Comparison of ENCODE assay signal across 22 cellular contexts in the genomic region with DNA sequence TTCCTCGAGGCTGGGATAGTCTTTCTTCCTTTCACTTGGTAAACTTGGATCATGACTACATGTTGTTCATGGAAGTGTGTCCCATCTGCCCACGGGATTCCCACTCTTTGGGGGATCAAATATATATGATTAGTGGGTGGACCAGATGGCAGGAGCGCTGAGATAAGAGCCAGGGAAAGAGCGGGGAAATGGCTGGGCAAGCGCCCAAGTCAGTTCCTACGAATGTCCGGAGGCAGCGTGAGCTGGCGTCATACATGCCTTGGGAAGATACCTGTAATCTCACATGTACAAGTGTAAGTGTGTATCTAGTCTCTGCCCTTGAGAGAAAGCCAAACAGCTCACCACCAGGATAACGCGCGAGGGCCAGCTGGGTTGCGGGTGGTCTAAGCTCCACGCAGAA.
"Had no signal": no experiment of that assay in that cellular context is flagged by ENCODE, and none has a peak within 500 bp of the region (broad histone marks: within the 10 kb centered on the region; RNA-seq: fewer than 3 reads in every experiment).

No MANE protein-coding gene starts in this region.

- H3K4me1 ChIP-seq: esophagus muscularis mucosa, left lung, parathyroid adenoma, right lobe of liver, transverse colon, vagina had no signal

- ATAC-seq: left cardiac atrium; left lung; naive thymus-derived CD4-positive, alpha-beta T cell; right lobe of liver; stimulated activated naive B cell treated with anti-CD40 and anti-IgM and Interleukin-4, amounts not matched to agents 10 μg/mL and 1 μg/mL and 100 μg/mL, for 72 hours had no signal

- H3K9ac ChIP-seq: neural progenitor cell, parathyroid adenoma had no signal

- H3K27me3 ChIP-seq: vagina had no signal

- H3K36me3 ChIP-seq: esophagus muscularis mucosa, left lung, neural progenitor cell, right lobe of liver, suprapubic skin, transverse colon, vagina had no signal

- H3K4me3 ChIP-seq: esophagus muscularis mucosa, left lung, neural progenitor cell, right lobe of liver, suprapubic skin, transverse colon, vagina had no signal

- H3K27ac ChIP-seq: esophagus muscularis mucosa, left lung, neural progenitor cell, parathyroid adenoma, right lobe of liver, suprapubic skin, transverse colon, vagina had no signal

- H3K4me2 ChIP-seq: neural progenitor cell had no signal

- H3K4me1 Mint-ChIP-seq: naive thymus-derived CD4-positive, alpha-beta T cell; stimulated activated naive B cell treated with anti-CD40 and anti-IgM and Interleukin-4, amounts not matched to agents 10 μg/mL and 1 μg/mL and 100 μg/mL, for 72 hours had no signal

- H3K27ac Mint-ChIP-seq: naive thymus-derived CD4-positive, alpha-beta T cell; nephron; progenitor cell of endocrine pancreas; stimulated activated naive B cell treated with anti-CD40 and anti-IgM and Interleukin-4, amounts not matched to agents 10 μg/mL and 1 μg/mL and 100 μg/mL, for 72 hours; stimulated activated naive CD8-positive, alpha-beta T cell treated with anti-CD3 and anti-CD28 coated beads, Interleukin-15, Interleukin-2, amounts not matched to agents 100 ng/mL and 50 ng/mL, for 24 hours had no signal

- DNase-seq: cortex of kidney; effector CD4-positive, alpha-beta T cell; foreskin melanocyte; left cardiac atrium; left lung; mesendoderm; midbrain; naive thymus-derived CD4-positive, alpha-beta T cell; right lobe of liver; small intestine; stimulated activated CD4-positive, alpha-beta T cell treated with anti-CD3 and anti-CD28 coated beads, Interleukin-15, amount 100 ng/mL, for 24 hours; stimulated activated CD4-positive, alpha-beta T cell treated with anti-CD3 and anti-CD28 coated beads, Interleukin-2, amount 100 ng/mL, for 48 hours; stimulated activated naive B cell treated with anti-CD40 and anti-IgM and Interleukin-4, amounts not matched to agents 10 μg/mL and 1 μg/mL and 100 μg/mL, for 72 hours; transverse colon had no signal

- H3K79me2 ChIP-seq: parathyroid adenoma had no signal

- H2AFZ ChIP-seq: neural progenitor cell, parathyroid adenoma had no signal

- H3K9me3 ChIP-seq: left lung, right lobe of liver, suprapubic skin, transverse colon, vagina had no signal

- H3K4me3 Mint-ChIP-seq: naive thymus-derived CD4-positive, alpha-beta T cell; nephron; neural progenitor cell; stimulated activated naive B cell treated with anti-CD40 and anti-IgM and Interleukin-4, amounts not matched to agents 10 μg/mL and 1 μg/mL and 100 μg/mL, for 72 hours; stimulated activated naive CD8-positive, alpha-beta T cell treated with anti-CD3 and anti-CD28 coated beads, Interleukin-15, Interleukin-2, amounts not matched to agents 100 ng/mL and 50 ng/mL, for 24 hours had no signal
